ENCODE assay signal across 16 cellular contexts in the genomic region with DNA sequence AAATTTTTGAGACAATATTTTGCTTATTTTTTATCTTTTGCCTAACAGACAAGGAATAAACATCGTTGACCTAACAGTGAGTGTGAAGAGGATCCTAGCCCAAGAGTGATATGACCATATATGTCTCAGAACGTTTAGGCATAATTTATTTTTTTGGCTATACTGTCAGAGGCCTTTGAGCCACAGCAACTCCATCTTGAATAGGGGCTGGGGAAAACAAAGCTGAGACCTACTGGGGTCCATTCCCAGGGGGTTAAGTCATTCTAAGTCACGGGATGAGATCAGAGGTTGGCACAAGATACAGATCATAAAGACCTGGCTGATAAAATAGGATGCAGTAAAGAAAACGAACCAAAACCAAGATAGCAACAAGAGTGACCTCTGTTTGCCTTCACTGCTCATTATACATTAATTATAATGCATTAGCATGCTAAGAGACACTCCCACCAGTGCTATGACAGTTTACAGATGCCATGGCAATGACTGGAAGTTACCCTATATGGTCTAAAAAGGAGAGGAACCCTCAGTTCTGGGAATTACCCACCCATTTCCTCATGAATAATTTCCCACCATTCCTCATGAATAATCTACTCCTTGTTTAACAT.
DNase-seq lines count a peak whose midpoint lies in the region; ATAC-seq, FAIRE-seq and TF ChIP-seq lines count a peak whose summit lies in the region.
"Had no signal": no experiment of that assay in that cellular context is flagged by ENCODE, and none has a peak within 500 bp of the region (broad histone marks: within the 10 kb centered on the region; RNA-seq: fewer than 3 reads in every experiment).

No MANE protein-coding gene starts in this region.

- peaks cover 5% of the 10 kb centered on the region for H3K36me3 Mint-ChIP-seq in mesothelial cell of epicardium

- H2BK5ac ChIP-seq in H1 (ENCODE audit: low read depth, low read length): no peak overlapping the region

- H3K56ac ChIP-seq in H1 (replicated peaks; ENCODE audit: insufficient read length, low read depth, low read length): no peak overlapping the region

- DNase-seq in H1 (ENCODE audit: low read depth in 1 of 2, low spot score in 2 of 2): no peak
- DNase-seq in smooth muscle cell (lab: John Stamatoyannopoulos, UW; ENCODE audit: unreplicated experiment): no peak
- DNase-seq in right atrium auricular region (ENCODE audit: low spot score): no peak
- no peak for DNase-seq in Right ventricle myocardium superior
- no peak for DNase-seq in mesothelial cell of epicardium (ENCODE audit: low spot score in 2 of 2, unreplicated experiment in 2 of 2)
- DNase-seq: CD4-positive, alpha-beta T cell; NCI-H1048; NCI-H146; NCI-H2081; NCI-H510A; SHP77; T-helper 17 cell had no signal

- no peaks in the 10 kb centered on the region for H3K36me3 ChIP-seq in HEK293 (ENCODE audit: control insufficient read depth in 2 of 2, insufficient read depth in 1 of 2, low read length in 2 of 2)
- H3K36me3 ChIP-seq in H1 (ENCODE audit: control insufficient read depth in 2 of 4, insufficient read depth in 4 of 4, low read length in 3 of 4): no peaks in the 10 kb centered on the region
- H3K36me3 ChIP-seq in smooth muscle cell (ENCODE audit: low read depth): no peaks in the 10 kb centered on the region
- H3K36me3 ChIP-seq in right atrium auricular region: no peaks in the 10 kb centered on the region

- H3K23ac ChIP-seq in H1 (ENCODE audit: insufficient read length): no peak overlapping the region

- no peak overlapping the region for H3K4ac ChIP-seq in H1 (replicated peaks; ENCODE audit: insufficient read length, low read depth, low read length)

- H3K4me2 ChIP-seq in H1 (ENCODE audit: insufficient read depth in 1 of 2, low read depth in 2 of 2, low read length in 2 of 2): no peak overlapping the region
- no peak overlapping the region for H3K4me2 ChIP-seq in smooth muscle cell

- no peaks in the 10 kb centered on the region for H3K27me3 Mint-ChIP-seq in mesothelial cell of epicardium (ENCODE audit: low read depth)
- H3K27me3 Mint-ChIP-seq: B cell; CD4-positive, alpha-beta T cell; T-helper 17 cell had no signal

- H3K27ac Mint-ChIP-seq in mesothelial cell of epicardium: no peak overlapping the region
- H3K27ac Mint-ChIP-seq: B cell; CD4-positive, alpha-beta T cell; T-helper 17 cell had no signal

- H3K14ac ChIP-seq in H1 (ENCODE audit: insufficient read length): no peak overlapping the region

- WGBS in H1 (ENCODE audit: extremely low coverage in 1 of 2, insufficient coverage in 1 of 2, insufficient read length in 1 of 2, insufficient replicate concordance in 2 of 2, low coverage in 1 of 2, low lambda C conversion rate in 2 of 2, missing lambda C conversion rate in 1 of 2), 2 experiments: 86% methylated on average over 4 of the region's 4 CpGs; no CpG with 5 or more reads in 1 of the 2 experiments
- WGBS in smooth muscle cell (ENCODE audit: low lambda C conversion rate): 65% methylated on average over 4 of the region's 4 CpGs

- H4K5ac ChIP-seq in H1 (ENCODE audit: insufficient read length, low read depth, low read length): no peak overlapping the region

- no peak for TF ChIP-seq EP300 in H1 (IDR thresholded peaks at IDR 0.05; ENCODE audit: borderline replicate concordance in 1 of 2, low read depth in 2 of 2, low read length in 2 of 2)

- no peak for TF ChIP-seq CTCF in HEK293 (tag by site-specific recombination; IDR thresholded peaks at IDR 0.05)
- no peak for TF ChIP-seq CTCF in H1 (IDR thresholded peaks at IDR 0.05; ENCODE audit: control extremely low read depth in 1 of 3, insufficient read depth in 1 of 3, low read depth in 1 of 3, low read length in 3 of 3)
- TF ChIP-seq CTCF in smooth muscle cell (IDR thresholded peaks at IDR 0.05; ENCODE audit: borderline replicate concordance, insufficient read depth, poor library complexity, severe bottlenecking): no peak
- no peak for TF ChIP-seq CTCF in right atrium auricular region (IDR thresholded peaks at IDR 0.05)
- TF ChIP-seq CTCF in mesothelial cell of epicardium (IDR thresholded peaks at IDR 0.05; ENCODE audit: unreplicated experiment): no peak

- no peaks in the 10 kb centered on the region for H3K79me1 ChIP-seq in H1 (ENCODE audit: low read depth, low read length)

- no peak overlapping the region for H4K8ac ChIP-seq in H1 (ENCODE audit: extremely low read depth, insufficient read depth, low read length)

- H3K4me1 ChIP-seq in HEK293 (ENCODE audit: control insufficient read depth, insufficient read depth, low read length): no peaks in the 10 kb centered on the region
- peaks cover 0 to 6% (median 1%) of the 10 kb centered on the region in 4 experiments; a peak in 4 of 7 replicates for H3K4me1 ChIP-seq in H1 (replicated peaks in 1 of 4; ENCODE audit: control insufficient read depth in 3 of 4, insufficient read depth in 4 of 4, low read length in 3 of 4)
- H3K4me1 ChIP-seq in smooth muscle cell (ENCODE audit: low read depth): peaks cover 17% of the 10 kb centered on the region
- H3K4me1 ChIP-seq in right atrium auricular region: no peaks in the 10 kb centered on the region

- H3K9me3 Mint-ChIP-seq in mesothelial cell of epicardium: peaks cover 4% of the 10 kb centered on the region

- ATAC-seq in SK-N-SH treated with all-trans-retinoic acid at 6 μM for 48 hours (no peak), Right ventricle myocardium superior (ENCODE audit: poor library complexity) (no peak)
- ATAC-seq: T-helper 17 cell had no signal

- H3K9ac ChIP-seq in H1 (replicated peaks in 1 of 4; ENCODE audit: extremely low read depth in 1 of 4, low read depth in 3 of 4, low read length in 3 of 4) (no peak overlapping the region), smooth muscle cell (ENCODE audit: low read depth) (no peak overlapping the region)

- H3K27me3 ChIP-seq in H1 (replicated peaks in 1 of 4; ENCODE audit: control insufficient read depth in 3 of 4, extremely low read depth in 1 of 4, insufficient read depth in 3 of 4, low read length in 3 of 4) (no peaks in the 10 kb centered on the region), smooth muscle cell (ENCODE audit: low read depth) (no peaks in the 10 kb centered on the region), right atrium auricular region (no peaks in the 10 kb centered on the region)

- H3F3A ChIP-seq in smooth muscle cell (ENCODE audit: low read depth): peaks cover 3% of the 10 kb centered on the region

- no peak for FAIRE-seq in H1 (lab: Jason Lieb, UNC)
- FAIRE-seq: RCC 7860 had no signal

- H2BK120ac ChIP-seq in H1 (replicated peaks; ENCODE audit: low read depth, low read length): no peak overlapping the region

- no peaks in the 10 kb centered on the region for H4K20me1 ChIP-seq in H1 (replicated peaks in 1 of 2; ENCODE audit: control insufficient read depth in 1 of 2, insufficient read depth in 2 of 2, low read length in 2 of 2)
- no peaks in the 10 kb centered on the region for H4K20me1 ChIP-seq in smooth muscle cell (ENCODE audit: low read depth)

- H3K4me3 ChIP-seq in HEK293 (ENCODE audit: low read depth, low read length): no peak overlapping the region
- H3K4me3 ChIP-seq in H1 (ENCODE audit: extremely low read depth in 1 of 4, insufficient read depth in 2 of 4, low read depth in 3 of 4, low read length in 4 of 4): no peak overlapping the region
- H3K4me3 ChIP-seq in smooth muscle cell: no peak overlapping the region
- no peak overlapping the region for H3K4me3 ChIP-seq in right atrium auricular region

- H3K18ac ChIP-seq in H1 (ENCODE audit: extremely low read depth, low read length): no peak overlapping the region

- no peak overlapping the region for H3K27ac ChIP-seq in HEK293 (ENCODE audit: extremely low read depth, low read depth, low read length)
- H3K27ac ChIP-seq in H1 (ENCODE audit: low read depth, low read length): no peak overlapping the region
- no peak overlapping the region for H3K27ac ChIP-seq in smooth muscle cell (ENCODE audit: low read depth)
- no peak overlapping the region for H3K27ac ChIP-seq in right atrium auricular region

- H2AK5ac ChIP-seq in H1 (ENCODE audit: low read depth, low read length): no peak overlapping the region

- no peak overlapping the region for H3K4me3 Mint-ChIP-seq in mesothelial cell of epicardium
- H3K4me3 Mint-ChIP-seq: B cell; CD4-positive, alpha-beta T cell; T-helper 17 cell had no signal

- H4K91ac ChIP-seq in H1 (replicated peaks; ENCODE audit: insufficient read length, low read length): no peak overlapping the region

- H3K9me3 ChIP-seq in HEK293 (ENCODE audit: control insufficient read depth, insufficient read depth, low read depth, low read length) (no peaks in the 10 kb centered on the region), H1 (ENCODE audit: insufficient read depth in 2 of 2, low read depth in 1 of 2, low read length in 1 of 2) (no peaks in the 10 kb centered on the region), smooth muscle cell (replicated peaks; ENCODE audit: low read depth) (no peaks in the 10 kb centered on the region), right atrium auricular region (no peaks in the 10 kb centered on the region)

- H2AFZ ChIP-seq in H1 (ENCODE audit: low read length) (no peak overlapping the region), smooth muscle cell (ENCODE audit: low read depth) (peak overlapping the region; percentile 17)

- H2BK12ac ChIP-seq in H1 (ENCODE audit: low read depth, low read length): no peak overlapping the region

- CTCF ChIA-PET in HEK293 (lab: Yijun Ruan, JAX) (interaction anchor here (0.7 kb wide), 1 partner anchor 903 kb away, joined by 5 read pairs; no protein-coding TSS in a partner anchor), H1 (lab: Charles Lee; ENCODE audit: partially characterized antibody) (no interaction called here)

- H3K79me2 ChIP-seq in H1 (ENCODE audit: control insufficient read depth in 1 of 2, insufficient read depth in 2 of 2, low read length in 2 of 2) (no peaks in the 10 kb centered on the region), smooth muscle cell (ENCODE audit: low read depth) (no peaks in the 10 kb centered on the region)

- intact Hi-C loops in Right ventricle myocardium superior (cut with DNase I): no loop called here

- no peak for TF ChIP-seq RAD21 in H1 (IDR thresholded peaks at IDR 0.05 in 1 of 2, conservative IDR thresholded peaks at IDR 0.05 in 1 of 2; ENCODE audit: low read depth in 2 of 2, low read length in 2 of 2)

- POLR2A ChIA-PET in HEK293 (lab: Yijun Ruan, JAX): no interaction called here
- POLR2A ChIA-PET in H1 (lab: Charles Lee; ENCODE audit: partially characterized antibody): no interaction called here

- H3K23me2 ChIP-seq in H1 (ENCODE audit: low read depth, low read length): no peaks in the 10 kb centered on the region

- no peak overlapping the region for H2BK15ac ChIP-seq in H1 (ENCODE audit: low read length)

- peaks cover 20% of the 10 kb centered on the region for H3K4me1 Mint-ChIP-seq in mesothelial cell of epicardium
- H3K4me1 Mint-ChIP-seq: B cell, T-helper 17 cell had no signal

- no peak overlapping the region for H2BK20ac ChIP-seq in H1 (ENCODE audit: low read length)

- TF ChIP-seq POLR2A in H1 (IDR thresholded peaks at IDR 0.05; ENCODE audit: control extremely low read depth in 1 of 2, low read depth in 2 of 2, low read length in 2 of 2): no peak

TF ChIP-seq in SK-N-SH treated with all-trans-retinoic acid at 6 μM for 48 hours, 23 proteins besides CTCF, POLR2A, EP300 and RAD21 (continues in another document):
- peak; percentile 62; the same call in 1 of the 2 replicates for TF ChIP-seq ZNF8 (CRISPR knock-in tag; IDR thresholded peaks at IDR 0.05)
- no peak for TF ChIP-seq BACH2 (CRISPR knock-in tag; IDR thresholded peaks at IDR 0.05; ENCODE audit: borderline replicate concordance)

TF ChIP-seq in H1, 55 proteins besides CTCF, POLR2A, EP300 and RAD21 (continues in another document):
- TF ChIP-seq KDM4A (IDR thresholded peaks at IDR 0.05; ENCODE audit: low read depth, low read length, severe bottlenecking): no peak
